ENCODE assay signal across 24 cellular contexts in genomic region chr7:3598855-3599254, GRCh38.
"Had no signal": no experiment of that assay in that cellular context is flagged by ENCODE, and none has a peak within 500 bp of the region (broad histone marks: within the 10 kb centered on the region; RNA-seq: fewer than 3 reads in every experiment).

No MANE protein-coding gene starts in this region.

- H3K4me3 ChIP-seq: hepatocyte, lower lobe of right lung, psoas muscle, right atrium auricular region, tibial nerve, uterus had no signal

- DNase-seq: activated B cell treated with CpG ODN at 0.5 μM for 24 hours; activated CD4-positive, alpha-beta memory T cell treated with anti-CD3 and anti-CD28 coated beads, Interleukin-2, amount 10 ng/mL, durations not matched to agents 7 days and 5 days; activated CD4-positive, alpha-beta T cell treated with anti-CD3 and anti-CD28 coated beads, Interleukin-2, amount 10 ng/mL, durations not matched to agents 24 days and 14 days; activated effector memory CD4-positive, alpha-beta T cell treated with anti-CD3 and anti-CD28 coated beads, Interleukin-2, amount 50 U/mL, for 16 hours; activated naive CD4-positive, alpha-beta T cell treated with anti-CD3 and anti-CD28 coated beads, Interleukin-2, amount 10 ng/mL, durations not matched to agents 7 days and 5 days; activated T-cell treated with anti-CD3 and anti-CD28 coated beads, Interleukin-2, amount 50 U/mL, for 72 hours; effector memory CD4-positive, alpha-beta T cell; foreskin melanocyte; immature natural killer cell; lower lobe of right lung; psoas muscle; stimulated activated CD4-positive, alpha-beta T cell treated with anti-CD3 and anti-CD28 coated beads, Interleukin-12 subunit alpha, Interleukin-12 subunit beta, amount 100 ng/mL, for 4 hours; stimulated activated CD4-positive, alpha-beta T cell treated with anti-CD3 and anti-CD28 coated beads, Interleukin-4, amount 100 ng/mL, for 4 hours; substantia nigra; uterus had no signal

- H3K9me3 Mint-ChIP-seq: activated CD4-positive, alpha-beta memory T cell treated with anti-CD3 and anti-CD28 coated beads, Interleukin-2, amount 10 ng/mL, durations not matched to agents 7 days and 5 days; activated CD4-positive, alpha-beta T cell treated with anti-CD3 and anti-CD28 coated beads, Interleukin-2, amount 10 ng/mL, durations not matched to agents 24 days and 14 days; activated naive CD4-positive, alpha-beta T cell treated with anti-CD3 and anti-CD28 coated beads, Interleukin-2, amount 10 ng/mL, durations not matched to agents 7 days and 5 days; natural killer cell treated with Interleukin-12 subunit alpha and Interleukin-12 subunit beta and Interleukin-15 and Interleukin-18, amount 100 ng/mL, for 72 hours; T-helper 1 cell treated with Interleukin-12 subunit alpha and Interleukin-12 subunit beta and Interleukin-4 antibody, amounts not matched to agents 30 μg/mL and 1 μg/mL, for 36 hours had no signal

- H3K4me1 ChIP-seq: lower lobe of right lung, psoas muscle, right atrium auricular region, uterus had no signal

- H3K27ac Mint-ChIP-seq: activated CD4-positive, alpha-beta memory T cell treated with anti-CD3 and anti-CD28 coated beads, Interleukin-2, amount 10 ng/mL, durations not matched to agents 7 days and 5 days; activated CD4-positive, alpha-beta T cell treated with anti-CD3 and anti-CD28 coated beads, Interleukin-2, amount 10 ng/mL, durations not matched to agents 24 days and 14 days; activated naive CD4-positive, alpha-beta T cell treated with anti-CD3 and anti-CD28 coated beads, Interleukin-2, amount 10 ng/mL, durations not matched to agents 7 days and 5 days; activated T-cell treated with anti-CD3 and anti-CD28 coated beads, Interleukin-2, amount 50 U/mL, for 72 hours; dendritic cell treated with granulocyte-macrophage colony-stimulating factor and Interleukin-4, amounts not matched to agents 40 ng/mL and 50 ng/mL, for 4 days; immature natural killer cell; natural killer cell treated with Interleukin-12 subunit alpha and Interleukin-12 subunit beta and Interleukin-15 and Interleukin-18, amount 100 ng/mL, for 72 hours; stimulated activated naive CD8-positive, alpha-beta T cell treated with anti-CD3 and anti-CD28 coated beads, Interleukin-15, Interleukin-2, amounts not matched to agents 100 ng/mL and 50 ng/mL, for 24 hours; T-helper 1 cell treated with Interleukin-12 subunit alpha and Interleukin-12 subunit beta and Interleukin-4 antibody, amounts not matched to agents 30 μg/mL and 1 μg/mL, for 36 hours had no signal

- H2AFZ ChIP-seq: hepatocyte had no signal

- H3K36me3 Mint-ChIP-seq: activated naive CD4-positive, alpha-beta T cell treated with anti-CD3 and anti-CD28 coated beads, Interleukin-2, amount 10 ng/mL, durations not matched to agents 7 days and 5 days; immature natural killer cell; natural killer cell treated with Interleukin-12 subunit alpha and Interleukin-12 subunit beta and Interleukin-15 and Interleukin-18, amount 100 ng/mL, for 72 hours had no signal

- H3K4me2 ChIP-seq: hepatocyte had no signal

- H3K4me3 Mint-ChIP-seq: activated B cell treated with CpG ODN at 0.5 μM for 24 hours; activated CD4-positive, alpha-beta memory T cell treated with anti-CD3 and anti-CD28 coated beads, Interleukin-2, amount 10 ng/mL, durations not matched to agents 7 days and 5 days; activated CD4-positive, alpha-beta T cell treated with anti-CD3 and anti-CD28 coated beads, Interleukin-2, amount 10 ng/mL, durations not matched to agents 24 days and 14 days; activated naive CD4-positive, alpha-beta T cell treated with anti-CD3 and anti-CD28 coated beads, Interleukin-2, amount 10 ng/mL, durations not matched to agents 7 days and 5 days; activated T-cell treated with anti-CD3 and anti-CD28 coated beads, Interleukin-2, amount 50 U/mL, for 72 hours; dendritic cell treated with granulocyte-macrophage colony-stimulating factor and Interleukin-4, amounts not matched to agents 40 ng/mL and 50 ng/mL, for 4 days; immature natural killer cell; natural killer cell treated with Interleukin-12 subunit alpha and Interleukin-12 subunit beta and Interleukin-15 and Interleukin-18, amount 100 ng/mL, for 72 hours; stimulated activated naive CD8-positive, alpha-beta T cell treated with anti-CD3 and anti-CD28 coated beads, Interleukin-15, Interleukin-2, amounts not matched to agents 100 ng/mL and 50 ng/mL, for 24 hours; T-helper 1 cell treated with Interleukin-12 subunit alpha and Interleukin-12 subunit beta and Interleukin-4 antibody, amounts not matched to agents 30 μg/mL and 1 μg/mL, for 36 hours had no signal

- ATAC-seq: activated T-cell treated with anti-CD3 and anti-CD28 coated beads, Interleukin-2, amount 50 U/mL, for 72 hours; esophagus mucosa; left lobe of liver; lower lobe of right lung; natural killer cell treated with Interleukin-12 subunit alpha and Interleukin-12 subunit beta and Interleukin-15 and Interleukin-18, amount 100 ng/mL, for 72 hours; psoas muscle had no signal

- H3K36me3 ChIP-seq: lower lobe of right lung, right atrium auricular region, tibial nerve, uterus had no signal

- H3K4me1 Mint-ChIP-seq: activated CD4-positive, alpha-beta memory T cell treated with anti-CD3 and anti-CD28 coated beads, Interleukin-2, amount 10 ng/mL, durations not matched to agents 7 days and 5 days; activated CD4-positive, alpha-beta T cell treated with anti-CD3 and anti-CD28 coated beads, Interleukin-2, amount 10 ng/mL, durations not matched to agents 24 days and 14 days; activated naive CD4-positive, alpha-beta T cell treated with anti-CD3 and anti-CD28 coated beads, Interleukin-2, amount 10 ng/mL, durations not matched to agents 7 days and 5 days; immature natural killer cell had no signal

- H3K9me3 ChIP-seq: lower lobe of right lung, uterus had no signal

- H3K79me2 ChIP-seq: hepatocyte had no signal

- H3K27me3 Mint-ChIP-seq: activated B cell treated with CpG ODN at 0.5 μM for 24 hours; activated naive CD4-positive, alpha-beta T cell treated with anti-CD3 and anti-CD28 coated beads, Interleukin-2, amount 10 ng/mL, durations not matched to agents 7 days and 5 days; dendritic cell treated with granulocyte-macrophage colony-stimulating factor and Interleukin-4, amounts not matched to agents 40 ng/mL and 50 ng/mL, for 4 days; stimulated activated naive CD8-positive, alpha-beta T cell treated with anti-CD3 and anti-CD28 coated beads, Interleukin-15, Interleukin-2, amounts not matched to agents 100 ng/mL and 50 ng/mL, for 24 hours had no signal

- H3K27me3 ChIP-seq: hepatocyte, right atrium auricular region, tibial nerve, uterus had no signal

- H3K27ac ChIP-seq: hepatocyte, lower lobe of right lung, psoas muscle, right atrium auricular region, tibial nerve, uterus had no signal
